In the genomic region with DNA sequence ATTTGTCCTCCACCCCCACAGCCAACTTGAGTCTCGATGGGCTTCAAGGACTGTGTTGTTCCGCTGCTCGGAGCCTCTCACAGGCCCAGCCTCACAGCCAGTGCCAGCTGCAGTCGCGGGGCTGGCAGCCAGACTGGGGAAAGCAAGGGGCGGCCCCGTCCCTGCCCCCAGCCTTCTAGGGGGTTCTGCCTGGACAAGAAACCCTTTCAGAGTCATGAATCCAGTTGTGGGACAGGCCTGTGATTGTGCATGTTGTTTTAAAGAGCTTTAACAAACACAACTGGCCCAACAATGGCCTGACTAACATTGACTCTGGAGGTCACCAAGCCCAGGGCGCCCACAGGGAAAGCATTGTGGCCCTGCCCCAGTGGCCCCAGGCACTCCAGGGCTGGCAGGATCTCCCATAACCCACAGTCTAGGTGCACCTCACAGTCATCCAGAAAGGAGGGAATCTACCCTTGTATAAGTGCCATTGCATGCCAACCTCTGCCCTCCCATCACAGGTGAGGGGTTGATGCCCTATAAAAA, we compare ENCODE assay signal across 18 cellular contexts.
DNase-seq lines count a peak whose midpoint lies in the region; ATAC-seq lines count a peak whose summit lies in the region.
"Had no signal": no experiment of that assay in that cellular context is flagged by ENCODE, and none has a peak within 500 bp of the region (broad histone marks: within the 10 kb centered on the region; RNA-seq: fewer than 3 reads in every experiment).

No MANE protein-coding gene starts in this region.

- no peak for ATAC-seq in GM21528 (IDR thresholded peaks at IDR 0.05; ENCODE audit: low FRiP score, unreplicated experiment)
- ATAC-seq: left lobe of liver had no signal

- H3K4me3 ChIP-seq in skin epidermis, result no peak overlapping the region
- H3K4me3 ChIP-seq: MG63 had no signal

- DNase-seq in COLO829 (ENCODE audit: low spot score) (peak; percentile 31), hypothalamus (lab: John Stamatoyannopoulos, UW) (peak in 50 of 51 donors; percentile 6 to 98 (median 86)), kidney tubule cell (ENCODE audit: low spot score) (no peak), NCI-H1048 (lab: John Stamatoyannopoulos, UW) (no peak), iPS-NIHi7 (ENCODE audit: extremely low spot score) (no peak)
- DNase-seq: activated CD4-positive, alpha-beta T cell treated with anti-CD3 and anti-CD28 coated beads, Interleukin-2, amount 10 ng/mL, durations not matched to agents 7 days and 5 days; activated naive CD4-positive, alpha-beta T cell treated with anti-CD3 and anti-CD28 coated beads for 36 hours; AML-193; brain microvascular endothelial cell; effector CD4-positive, alpha-beta T cell; HFFc6; MG63; naive B cell; NCI-H187 had no signal

- H3K27ac ChIP-seq in angular gyrus (ENCODE audit: low read depth, low read length) (peak overlapping the region; percentile 65), skin epidermis (peak overlapping the region in 17 of 21 experiments; percentile 0 to 81 (median 51))
- H3K27ac ChIP-seq: brain microvascular endothelial cell had no signal

Comparison
In these comparisons a context has a peak if more than half of its experiments do, and no peak if none do; other contexts are left out.
1. DNase-seq: peak in COLO829 (single experiment) and hypothalamus (50 of 51); none in kidney tubule cell (single experiment), NCI-H1048 (single experiment) and iPS-NIHi7 (single experiment).